15 cellular contexts compared by ENCODE assay signal in genomic region chr9:134624119-134624826, GRCh38. TPM values are rescaled to one million over a fixed set of nuclear protein-coding genes. Genes with fewer than 3 reads are reported as not detected.
DNase-seq lines count a peak whose midpoint lies in the region; ATAC-seq, FAIRE-seq and TF ChIP-seq lines count a peak whose summit lies in the region.
"Had no signal": no experiment of that assay in that cellular context is flagged by ENCODE, and none has a peak within 500 bp of the region (broad histone marks: within the 10 kb centered on the region; RNA-seq: fewer than 3 reads in every experiment).

No MANE protein-coding gene starts in this region.

- peaks cover 0 to 5% (median 0%) of the 10 kb centered on the region in 9 donors for H3K4me1 ChIP-seq in heart right ventricle
- no peaks in the 10 kb centered on the region for H3K4me1 ChIP-seq in K562 (replicated peaks in 1 of 2; ENCODE audit: control insufficient read depth in 2 of 2, insufficient read depth in 2 of 2, low read length in 2 of 2)
- H3K4me1 ChIP-seq in uterus = no peaks in the 10 kb centered on the region
- H3K4me1 ChIP-seq: transverse colon had no signal

- H3K4me1 Mint-ChIP-seq in mesothelial cell of epicardium = peaks cover 26% of the 10 kb centered on the region
- H3K4me1 Mint-ChIP-seq in stimulated activated memory B cell treated with anti-CD40 and anti-IgM and Interleukin-4, amounts not matched to agents 10 μg/mL and 1 μg/mL and 100 μg/mL, for 72 hours = no peaks in the 10 kb centered on the region

- no peaks in the 10 kb centered on the region for H3K9me3 Mint-ChIP-seq in mesothelial cell of epicardium
- H3K9me3 Mint-ChIP-seq in stimulated activated memory B cell treated with anti-CD40 and anti-IgM and Interleukin-4, amounts not matched to agents 10 μg/mL and 1 μg/mL and 100 μg/mL, for 72 hours = no peaks in the 10 kb centered on the region
- H3K9me3 Mint-ChIP-seq: neural crest cell had no signal

- no peak for FAIRE-seq in K562 (lab: Jason Lieb, UNC)

- no peak for ATAC-seq in left ventricle myocardium superior
- ATAC-seq in heart right ventricle = no peak
- no peak for ATAC-seq in K562
- ATAC-seq in HG03025 (IDR thresholded peaks at IDR 0.05; ENCODE audit: low FRiP score, unreplicated experiment) = no peak
- no peak for ATAC-seq in stimulated activated memory B cell treated with anti-CD40 and anti-IgM and Interleukin-4, amounts not matched to agents 10 μg/mL and 1 μg/mL and 100 μg/mL, for 72 hours

- H3K9me1 ChIP-seq in K562 (ENCODE audit: control insufficient read depth, insufficient read depth, low read length) = no peaks in the 10 kb centered on the region

- in situ Hi-C loops in K562 (cut with MboI) = no loop called here

- TF ChIP-seq RAD21 in K562 (CRISPR knock-in tag; conservative IDR thresholded peaks at IDR 0.05 in 1 of 2, IDR thresholded peaks at IDR 0.05 in 1 of 2) = no peak

- 89 to 91% methylated on average over 18 of the region's 18 CpGs for WGBS in heart right ventricle, 2 donors
- WGBS in K562 (ENCODE audit: insufficient coverage, low coverage, missing lambda C conversion rate) = 4% methylated on average over 18 of the region's 18 CpGs

- intact Hi-C loops in left ventricle myocardium superior (cut with micrococcal nuclease) (no loop called here), heart right ventricle (cut with DNase I) (no loop called here), K562 (cut with micrococcal nuclease) (no loop called here), uterus (cut with DNase I; ENCODE audit: low total_unique reads) (no loop called here)

- no peak for TF ChIP-seq EP300 in K562 (IDR thresholded peaks at IDR 0.05; ENCODE audit: low read length)

- peaks cover 13% of the 10 kb centered on the region; the same call in 1 of the 2 replicates for H4K20me1 ChIP-seq in K562 (replicated peaks; ENCODE audit: control insufficient read depth, insufficient read depth, low read length)

- CTCF ChIA-PET in K562 (lab: Yijun Ruan, JAX; ENCODE audit: low intra/inter-chr PET ratio) = no interaction called here

- H3K27me3 Mint-ChIP-seq in mesothelial cell of epicardium (ENCODE audit: low read depth) = no peaks in the 10 kb centered on the region
- H3K27me3 Mint-ChIP-seq in stimulated activated memory B cell treated with anti-CD40 and anti-IgM and Interleukin-4, amounts not matched to agents 10 μg/mL and 1 μg/mL and 100 μg/mL, for 72 hours = peaks cover 32% of the 10 kb centered on the region

- peak overlapping the region; percentile 7 for H3K27ac Mint-ChIP-seq in mesothelial cell of epicardium
- H3K27ac Mint-ChIP-seq in stimulated activated memory B cell treated with anti-CD40 and anti-IgM and Interleukin-4, amounts not matched to agents 10 μg/mL and 1 μg/mL and 100 μg/mL, for 72 hours = no peak overlapping the region

- H3K4me3 Mint-ChIP-seq in mesothelial cell of epicardium = no peak overlapping the region
- H3K4me3 Mint-ChIP-seq in stimulated activated memory B cell treated with anti-CD40 and anti-IgM and Interleukin-4, amounts not matched to agents 10 μg/mL and 1 μg/mL and 100 μg/mL, for 72 hours = no peak overlapping the region
- H3K4me3 Mint-ChIP-seq: neural crest cell had no signal

- no peaks in the 10 kb centered on the region for H3K36me3 Mint-ChIP-seq in mesothelial cell of epicardium
- H3K36me3 Mint-ChIP-seq in stimulated activated memory B cell treated with anti-CD40 and anti-IgM and Interleukin-4, amounts not matched to agents 10 μg/mL and 1 μg/mL and 100 μg/mL, for 72 hours = no peaks in the 10 kb centered on the region

- DNase-seq in left ventricle myocardium superior (peak; percentile 13), heart right ventricle (no peak), K562 (ENCODE audit: extremely low read depth in 1 of 4, low spot score in 3 of 4) (no peak), mesothelial cell of epicardium (ENCODE audit: low spot score in 2 of 2, unreplicated experiment in 2 of 2) (peak in 1 of 2 experiments; percentile 5), uterus (peak; percentile 8 to 11), AML-193 (lab: John Stamatoyannopoulos, UW) (no peak)
- DNase-seq: activated CD4-positive, alpha-beta T cell treated with anti-CD3 and anti-CD28 coated beads for 1 hour; activated T-cell treated with anti-CD3 and anti-CD28 coated beads for 4 hours; DMS53; NCI-H2081 treated with DMSO at 0.1 percent for 48 hours; NK-92 treated with Interleukin-12 subunit alpha and Interleukin-12 subunit beta, amount 100 ng/mL, for 24 hours; transverse colon had no signal

- H3K27ac ChIP-seq in heart right ventricle (no peak overlapping the region), K562 (ENCODE audit: extremely low read depth, low read depth, low read length) (no peak overlapping the region), uterus (no peak overlapping the region)
- H3K27ac ChIP-seq: transverse colon had no signal

- no peak overlapping the region for H3K4me2 ChIP-seq in K562 (ENCODE audit: insufficient read depth, low read length)

- no peak overlapping the region for H2AFZ ChIP-seq in K562 (ENCODE audit: low read depth, low read length)

- no peaks in the 10 kb centered on the region for H3K9me3 ChIP-seq in heart right ventricle
- H3K9me3 ChIP-seq in K562 (replicated peaks; ENCODE audit: control insufficient read depth, insufficient read depth, low read depth, low read length) = no peaks in the 10 kb centered on the region
- no peaks in the 10 kb centered on the region for H3K9me3 ChIP-seq in uterus
- H3K9me3 ChIP-seq: transverse colon had no signal

- no peaks in the 10 kb centered on the region for H3K79me2 ChIP-seq in K562 (ENCODE audit: control insufficient read depth, insufficient read depth, low read length)

- TF ChIP-seq POLR2A in K562 (conservative IDR thresholded peaks at IDR 0.05) = no peak
- no peak for TF ChIP-seq POLR2A in uterus (IDR thresholded peaks at IDR 0.05)

- BruUV-seq in K562 (replicated peaks; lab: Mats Ljungman, UMichigan) = no TSS peak

- TF ChIP-seq CTCF in heart right ventricle (IDR thresholded peaks at IDR 0.05) = no peak
- no peak for TF ChIP-seq CTCF in K562 (IDR thresholded peaks at IDR 0.05 in 2 of 3, conservative IDR thresholded peaks at IDR 0.05 in 1 of 3; ENCODE audit: insufficient read depth in 2 of 3, low read depth in 1 of 3, low read length in 3 of 3)
- no peak for TF ChIP-seq CTCF in mesothelial cell of epicardium (IDR thresholded peaks at IDR 0.05; ENCODE audit: unreplicated experiment)
- TF ChIP-seq CTCF in uterus (IDR thresholded peaks at IDR 0.05) = no peak

- H3K36me3 ChIP-seq in heart right ventricle (no peaks in the 10 kb centered on the region), K562 (ENCODE audit: control insufficient read depth, insufficient read depth, low read length) (no peaks in the 10 kb centered on the region), uterus (no peaks in the 10 kb centered on the region)
- H3K36me3 ChIP-seq: transverse colon had no signal

- H3K4me3 ChIP-seq in heart right ventricle (no peak overlapping the region), K562 (no peak overlapping the region), uterus (no peak overlapping the region)
- H3K4me3 ChIP-seq: transverse colon had no signal

- H3K9ac ChIP-seq in K562 (ENCODE audit: insufficient read depth in 1 of 2, low read depth in 2 of 2, low read length in 2 of 2) = no peak overlapping the region

- H3K27me3 ChIP-seq in heart right ventricle = peaks cover 0 to 35% (median 10%) of the 10 kb centered on the region in 7 donors
- peaks cover 11 to 94% of the 10 kb centered on the region in 2 experiments; a peak in 3 of 5 replicates for H3K27me3 ChIP-seq in K562 (ENCODE audit: control insufficient read depth in 2 of 2, insufficient read depth in 2 of 2, low read length in 2 of 2)
- H3K27me3 ChIP-seq in uterus = no peaks in the 10 kb centered on the region
- H3K27me3 ChIP-seq: transverse colon had no signal

- POLR2A ChIA-PET in K562 (lab: Yijun Ruan, JAX) = interaction anchor here (0.5 kb wide), 1 partner anchor 583 kb away, joined by 3 read pairs; no protein-coding TSS in a partner anchor

TF ChIP-seq in K562, 482 proteins besides CTCF, POLR2A, EP300 and RAD21 (continues in another document):
- TF ChIP-seq ATF7 (IDR thresholded peaks at IDR 0.05) (no peak), HOMEZ (CRISPR knock-in tag; IDR thresholded peaks at IDR 0.05) (no peak), ZKSCAN8 (CRISPR knock-in tag; IDR thresholded peaks at IDR 0.05) (no peak)

RNA-seq across cellular contexts. Expression of gene COL5A1, which starts 17.3 kb away (rescaled TPM):
- total RNA-seq in left ventricle myocardium superior = 14.8 TPM
- total RNA-seq in heart right ventricle = 10 to 100 TPM in 7 of 10 donors, 1 to 10 TPM in 3; 8.1 to 60.0 (median 12.2) TPM
- polyA plus RNA-seq in heart right ventricle = 10 to 100 TPM; 13.8 to 19.7 TPM
- 0.07 and 0.42 TPM in 2 replicates for total RNA-seq in K562 (2011; cell fraction: chromatin; rRNA removed; ENCODE audit: low replicate concordance)
- under 0.01 TPM in 1 of 2 replicates, not detected in the other for total RNA-seq in K562 (2011; cell fraction: nucleolus; rRNA removed)
- not detected in 2 replicates for total RNA-seq in K562 (2011; cell fraction: nucleoplasm; rRNA removed)
- under 0.01 TPM in 1 of 2 replicates, not detected in the other for total RNA-seq in K562 (2014; rRNA removed)
- total RNA-seq in K562 (2014; rRNA removed; fragmentation: Illumina TruSeq; extraction: Trizol) = not detected in 2 replicates
- not detected in 2 replicates for total RNA-seq in K562 (2015; rRNA removed; fragmentation: Illumina TruSeq; extraction: Trizol)
- total RNA-seq in K562 (2021) = 0.13 TPM in 2 replicates
- not detected in 2 replicates for polyA plus RNA-seq in K562 (2011; rRNA removed)
- polyA plus RNA-seq in K562 (2011; cell fraction: cytosol; rRNA removed) = 0.01 and 0.04 TPM in 2 replicates
- polyA plus RNA-seq in K562 (2011; cell fraction: nucleus; rRNA removed) = 0.04 and 0.23 TPM in 2 replicates
- polyA plus RNA-seq in K562 (2012) = 0.26 TPM in 2 replicates
- not detected in 2 replicates for polyA plus RNA-seq in K562 (2014; fragmentation: Illumina TruSeq; extraction: Trizol)
- not detected for polyA plus RNA-seq in K562 (2014; fragmentation: Nextera tagmentation; extraction: Ambion mirVana)
- 0.04 TPM in 1 of 2 replicates, not detected in the other for polyA plus RNA-seq in K562 (2014; rRNA removed)
- polyA minus RNA-seq in K562 (2011; rRNA and poly(A)+ RNA removed) = not detected in 2 replicates
- polyA minus RNA-seq in K562 (2011; cell fraction: cytosol; rRNA and poly(A)+ RNA removed) = 0.55 TPM in 1 of 2 replicates, not detected in the other
- under 0.01 TPM in 1 of 2 replicates, not detected in the other for polyA minus RNA-seq in K562 (2011; cell fraction: nucleus; rRNA and poly(A)+ RNA removed)
- 549 to 605 TPM (median 596 TPM) in 3 replicates for total RNA-seq in mesothelial cell of epicardium
- 100 to 1,000 TPM in 2 of 4 donors, 10 to 100 TPM in 2; 21.2 to 604 (median 129) TPM for total RNA-seq in uterus

Comparison
In these comparisons a context has a peak if more than half of its experiments do, and no peak if none do; other contexts are left out.
1. DNase-seq: peak in left ventricle myocardium superior (single experiment) and uterus (2 of 2); none in heart right ventricle (0 of 2), K562 (0 of 4) and AML-193 (0 of 2).
2. RNA of gene COL5A1, which starts 17.3 kb away (total RNA-seq): 549 to 605 TPM in mesothelial cell of epicardium, 21.2 to 604 TPM in uterus, 14.8 TPM in left ventricle myocardium superior (single experiment) and 8.1 to 60.0 TPM in heart right ventricle; under 0.01 to 0.42 TPM in K562; every median in the first group is over 4 times any median in the second.